24 cellular contexts compared by ENCODE assay signal in genomic region chr18:46506974-46507373, GRCh38.
"Had no signal": no experiment of that assay in that cellular context is flagged by ENCODE, and none has a peak within 500 bp of the region (broad histone marks: within the 10 kb centered on the region; RNA-seq: fewer than 3 reads in every experiment).

No MANE protein-coding gene starts in this region.

- DNase-seq: MV-4-11, NCI-H1048, NCI-H1105, NCI-H1417, NCI-H1436 treated with DMSO at 0.1 percent for 48 hours, NCI-H1694, NCI-H187 treated with DMSO at 0.1 percent for 48 hours, NCI-H2029 treated with DMSO at 0.1 percent for 48 hours, NCI-H2107, NCI-H226, NCI-H446, NCI-H510A, NCI-H524 treated with DMSO at 0.1 percent for 48 hours, NCI-H69, NCI-H774, PC-9, Peyer's patch, SHP77 treated with DMSO at 0.1 percent for 48 hours, SJCRH30, SW 1271, T-cell had no signal

- FAIRE-seq: K562 had no signal

- H3K4me3 Mint-ChIP-seq: IgD-negative memory B cell, T-cell had no signal

- ATAC-seq: K562, Right ventricle myocardium inferior, T-cell had no signal

- H3K4me1 Mint-ChIP-seq: IgD-negative memory B cell, T-cell had no signal

- H3K9me3 ChIP-seq: Peyer's patch, SJCRH30 had no signal

- H3K27me3 ChIP-seq: Peyer's patch, SJCRH30 had no signal

- H3K27ac ChIP-seq: PC-9, Peyer's patch, SJCRH30 had no signal

- H3K36me3 Mint-ChIP-seq: IgD-negative memory B cell, T-cell had no signal

- H3K4me1 ChIP-seq: Peyer's patch, SJCRH30 had no signal

- H3K27ac Mint-ChIP-seq: IgD-negative memory B cell, T-cell had no signal

- H3K4me3 ChIP-seq: K562, PC-9, Peyer's patch, SJCRH30 had no signal

- H3K9me3 Mint-ChIP-seq: T-cell had no signal

- H3K36me3 ChIP-seq: Peyer's patch, SJCRH30 had no signal
